8 cellular contexts compared by ENCODE assay signal in genomic region chr11:86193297-86194095, GRCh38. TPM values are rescaled to one million over a fixed set of nuclear protein-coding genes. Genes with fewer than 3 reads are reported as not detected.
DNase-seq lines count a peak whose midpoint lies in the region; ATAC-seq, FAIRE-seq and TF ChIP-seq lines count a peak whose summit lies in the region.

No MANE protein-coding gene starts in this region.

- peak; percentile 93 for ATAC-seq in HG02973 (IDR thresholded peaks at IDR 0.05; ENCODE audit: unreplicated experiment)

- peaks cover 3% of the 10 kb centered on the region for H3K36me3 Mint-ChIP-seq in T-helper 2 cell treated with Interferon-gamma antibody and Interleukin-4, amounts not matched to agents 5 μg/mL and 100 μg/mL, for 36 hours (ENCODE audit: low read depth)
- H3K36me3 Mint-ChIP-seq in brain = no peaks in the 10 kb centered on the region

- peak overlapping the region; percentile 42; the same call in 1 of the 2 replicates for H3K4me3 ChIP-seq in iPS-20b (ENCODE audit: low read length)
- H3K4me3 ChIP-seq in skin epidermis = peak overlapping the region in 4 of 7 experiments; percentile 5 to 20 (median 12)

- peak overlapping the region; percentile 82 for H3K4me3 Mint-ChIP-seq in T-helper 2 cell treated with Interferon-gamma antibody and Interleukin-4, amounts not matched to agents 5 μg/mL and 100 μg/mL, for 36 hours
- peak overlapping the region; percentile 3 to 69 (median 39) for H3K4me3 Mint-ChIP-seq in brain

- H3K4me1 Mint-ChIP-seq in T-helper 2 cell treated with Interferon-gamma antibody and Interleukin-4, amounts not matched to agents 5 μg/mL and 100 μg/mL, for 36 hours (ENCODE audit: low read depth) = peaks cover 23% of the 10 kb centered on the region
- peaks cover 14% of the 10 kb centered on the region for H3K4me1 Mint-ChIP-seq in brain

- peak overlapping the region; percentile 41 for H3K27ac Mint-ChIP-seq in T-helper 2 cell treated with Interferon-gamma antibody and Interleukin-4, amounts not matched to agents 5 μg/mL and 100 μg/mL, for 36 hours
- peak overlapping the region in 2 of 5 experiments; percentile 37 to 67 for H3K27ac Mint-ChIP-seq in brain

- peak; percentile 92 for DNase-seq in A172 (ENCODE audit: low spot score)
- DNase-seq in GM18507 (ENCODE audit: extremely low spot score, insufficient read length, low read depth) = peak; percentile 52
- peak; percentile 3 for DNase-seq in NCI-H1694 (lab: John Stamatoyannopoulos, UW)
- peak; percentile 69 for DNase-seq in T-helper 2 cell treated with Interferon-gamma antibody and Interleukin-4, amounts not matched to agents 5 μg/mL and 100 μg/mL, for 36 hours (ENCODE audit: low spot score)

- H3K27me3 ChIP-seq in iPS-20b (ENCODE audit: insufficient read depth, low read length) = no peaks in the 10 kb centered on the region

- H3K36me3 ChIP-seq in iPS-20b (ENCODE audit: insufficient read depth, low read depth, low read length) = no peaks in the 10 kb centered on the region

- peak; percentile 61 to 71 for TF ChIP-seq CTCF in brain (conservative IDR thresholded peaks at IDR 0.05)

- H3K9me3 ChIP-seq in iPS-20b (ENCODE audit: insufficient read depth, low read depth, low read length) = no peaks in the 10 kb centered on the region

- H3K4me1 ChIP-seq in iPS-20b (ENCODE audit: insufficient read depth, low read length) = no peaks in the 10 kb centered on the region

- no peak overlapping the region for H3K27ac ChIP-seq in iPS-20b (ENCODE audit: low read length)
- H3K27ac ChIP-seq in skin epidermis = peak overlapping the region in 17 of 21 experiments; percentile 2 to 81 (median 61)

- no peaks in the 10 kb centered on the region for H3K27me3 Mint-ChIP-seq in T-helper 2 cell treated with Interferon-gamma antibody and Interleukin-4, amounts not matched to agents 5 μg/mL and 100 μg/mL, for 36 hours (ENCODE audit: low read depth)
- no peaks in the 10 kb centered on the region for H3K27me3 Mint-ChIP-seq in brain

- peak; percentile 77 for FAIRE-seq in GM18507 (lab: Jason Lieb, UNC)

- no peaks in the 10 kb centered on the region for H3K9me3 Mint-ChIP-seq in T-helper 2 cell treated with Interferon-gamma antibody and Interleukin-4, amounts not matched to agents 5 μg/mL and 100 μg/mL, for 36 hours
- no peaks in the 10 kb centered on the region for H3K9me3 Mint-ChIP-seq in brain

- H3K9ac ChIP-seq in iPS-20b (ENCODE audit: low read depth, low read length) = no peak overlapping the region

RNA-seq across cellular contexts. Expression of gene EED, which starts 51.1 kb away (rescaled TPM):
- total RNA-seq in A172 (2014; rRNA removed; shearing (Covaris generic)) = 35.1 and 36.7 TPM in 2 replicates
- polyA plus RNA-seq in brain (ENCODE audit: insufficient read depth, low read depth, low replicate concordance) = 10.4 TPM

Comparison
In these comparisons a context has a peak if more than half of its experiments do, and no peak if none do; other contexts are left out.
1. DNase-seq: peak in every context shown above with its lines; median percentile 92 in A172; 69 in T-helper 2 cell treated with Interferon-gamma antibody and Interleukin-4, amounts not matched to agents 5 μg/mL and 100 μg/mL, for 36 hours; 52 in GM18507; 3 in NCI-H1694.